ENCODE assay signal across 9 cellular contexts in the genomic region with DNA sequence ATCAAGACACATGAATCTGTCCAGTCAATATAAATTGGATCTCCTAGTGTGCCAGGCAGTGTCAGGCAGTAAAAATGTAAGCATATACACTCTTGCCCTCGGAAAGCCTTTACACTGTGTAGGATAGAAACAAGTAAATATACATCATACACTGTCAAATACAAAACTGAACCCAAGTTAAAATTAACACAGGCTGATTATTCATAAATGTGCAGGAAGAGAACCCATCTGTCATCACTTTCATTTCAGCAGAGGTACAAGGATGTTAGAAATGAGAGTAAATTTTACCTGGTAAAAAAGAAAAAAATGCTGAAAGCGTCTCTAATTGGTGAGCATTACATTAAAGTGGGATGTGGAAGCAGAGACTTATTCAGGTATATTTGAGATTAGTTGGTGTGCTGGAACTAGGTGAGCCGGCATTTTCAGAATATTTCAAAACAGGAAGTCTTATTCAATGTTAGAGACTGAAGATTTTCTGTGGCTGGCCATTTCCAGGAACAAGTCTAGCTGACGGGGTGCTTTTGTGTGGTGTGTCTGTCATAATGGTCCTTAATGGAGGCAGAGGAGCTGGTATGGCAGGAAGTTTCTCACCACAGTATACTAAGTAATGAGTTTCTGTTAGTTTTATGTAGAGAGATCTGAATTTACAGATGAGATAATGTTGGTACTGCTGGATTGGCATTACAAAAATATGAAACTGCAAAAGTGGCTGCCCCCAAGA.
DNase-seq lines count a peak whose midpoint lies in the region; ATAC-seq and TF ChIP-seq lines count a peak whose summit lies in the region.
"Had no signal": no experiment of that assay in that cellular context is flagged by ENCODE, and none has a peak within 500 bp of the region (broad histone marks: within the 10 kb centered on the region; RNA-seq: fewer than 3 reads in every experiment).

No MANE protein-coding gene starts in this region.

- H2AFZ ChIP-seq in MM.1S (ENCODE audit: low read length) = peak overlapping the region; percentile 42

- H3K27me3 ChIP-seq in MM.1S (replicated peaks; ENCODE audit: insufficient read depth, low read length) (no peaks in the 10 kb centered on the region), ovary (no peaks in the 10 kb centered on the region)

- WGBS in ovary, 3 donors = 64 to 77% (median 67%) methylated on average over 4 of the region's 4 CpGs

- H3K36me3 ChIP-seq in MM.1S (replicated peaks; ENCODE audit: insufficient read depth, low read length) (no peaks in the 10 kb centered on the region), ovary (no peaks in the 10 kb centered on the region)

- peak overlapping the region; percentile 90 for H3K4me2 ChIP-seq in MM.1S (ENCODE audit: low read depth, low read length)

- no peaks in the 10 kb centered on the region for H3K9me3 ChIP-seq in MM.1S (replicated peaks; ENCODE audit: insufficient read depth, low read length)
- H3K9me3 ChIP-seq in ovary = no peaks in the 10 kb centered on the region
- H3K9me3 ChIP-seq: psoas muscle had no signal

- no peak for TF ChIP-seq POLR2A in ovary (IDR thresholded peaks at IDR 0.05)

- H3K27ac ChIP-seq in MM.1S (ENCODE audit: low read length) (peak overlapping the region; percentile 97), ovary (no peak overlapping the region)
- H3K27ac ChIP-seq: psoas muscle had no signal

- H3K4me3 ChIP-seq in MM.1S (ENCODE audit: low read length) (peak overlapping the region; percentile 55), ovary (no peak overlapping the region)
- H3K4me3 ChIP-seq: psoas muscle had no signal

- no peak for TF ChIP-seq EP300 in ovary (IDR thresholded peaks at IDR 0.05)

- TF ChIP-seq CTCF in MM.1S (IDR thresholded peaks at IDR 0.05; ENCODE audit: low read length) (no peak), ovary (IDR thresholded peaks at IDR 0.05) (no peak)

- no peaks in the 10 kb centered on the region for H3K79me2 ChIP-seq in MM.1S (ENCODE audit: low read length)

- H3K9me2 ChIP-seq in MM.1S (replicated peaks; ENCODE audit: insufficient read depth, low read length) = no peaks in the 10 kb centered on the region

- intact Hi-C loops in ovary (cut with DNase I) = loop anchor here in 1 of 4 donors (10.0 kb wide), 1 partner anchor 81 kb away; no protein-coding TSS in a partner anchor

- H3K4me1 ChIP-seq in MM.1S (ENCODE audit: low read length) = peaks cover 42% of the 10 kb centered on the region
- H3K4me1 ChIP-seq in ovary (ENCODE audit: insufficient read depth) = no peaks in the 10 kb centered on the region
- H3K4me1 ChIP-seq: psoas muscle had no signal

- DNase-seq in GDM1 (lab: John Stamatoyannopoulos, UW) (peak; percentile 3), MM.1S (peak; percentile 96), ovary (no peak), NCI-H1930 (lab: John Stamatoyannopoulos, UW) (no peak)
- peak; percentile 72 for DNase-seq in activated CD8-positive, alpha-beta memory T cell treated with anti-CD3 and anti-CD28 coated beads for 24 hours
- DNase-seq in stimulated activated CD4-positive, alpha-beta T cell treated with anti-CD3 and anti-CD28 coated beads, Interleukin-12 subunit alpha, Interleukin-12 subunit beta, amount 100 ng/mL, for 24 hours (ENCODE audit: low read depth in 2 of 2) = peak; percentile 41 to 53

- no peaks in the 10 kb centered on the region for H4K20me1 ChIP-seq in MM.1S (ENCODE audit: insufficient read depth, low read length)

- peak overlapping the region; percentile 70 for H3K9ac ChIP-seq in MM.1S (ENCODE audit: low read length)

- H3F3A ChIP-seq in MM.1S (ENCODE audit: insufficient read depth, low read length) = peaks cover 32% of the 10 kb centered on the region

- ATAC-seq in GM21786 (IDR thresholded peaks at IDR 0.05; ENCODE audit: unreplicated experiment) = peak; percentile 99
- ATAC-seq in esophagus mucosa = peak; percentile 89

Comparison
In these comparisons a context has a peak if more than half of its experiments do, and no peak if none do; other contexts are left out.
1. DNase-seq: peak in GDM1 (single experiment), MM.1S (single experiment), activated CD8-positive, alpha-beta memory T cell treated with anti-CD3 and anti-CD28 coated beads for 24 hours (single experiment) and stimulated activated CD4-positive, alpha-beta T cell treated with anti-CD3 and anti-CD28 coated beads, Interleukin-12 subunit alpha, Interleukin-12 subunit beta, amount 100 ng/mL, for 24 hours (2 of 2); none in ovary (0 of 5) and NCI-H1930 (0 of 2).